In the genomic region with DNA sequence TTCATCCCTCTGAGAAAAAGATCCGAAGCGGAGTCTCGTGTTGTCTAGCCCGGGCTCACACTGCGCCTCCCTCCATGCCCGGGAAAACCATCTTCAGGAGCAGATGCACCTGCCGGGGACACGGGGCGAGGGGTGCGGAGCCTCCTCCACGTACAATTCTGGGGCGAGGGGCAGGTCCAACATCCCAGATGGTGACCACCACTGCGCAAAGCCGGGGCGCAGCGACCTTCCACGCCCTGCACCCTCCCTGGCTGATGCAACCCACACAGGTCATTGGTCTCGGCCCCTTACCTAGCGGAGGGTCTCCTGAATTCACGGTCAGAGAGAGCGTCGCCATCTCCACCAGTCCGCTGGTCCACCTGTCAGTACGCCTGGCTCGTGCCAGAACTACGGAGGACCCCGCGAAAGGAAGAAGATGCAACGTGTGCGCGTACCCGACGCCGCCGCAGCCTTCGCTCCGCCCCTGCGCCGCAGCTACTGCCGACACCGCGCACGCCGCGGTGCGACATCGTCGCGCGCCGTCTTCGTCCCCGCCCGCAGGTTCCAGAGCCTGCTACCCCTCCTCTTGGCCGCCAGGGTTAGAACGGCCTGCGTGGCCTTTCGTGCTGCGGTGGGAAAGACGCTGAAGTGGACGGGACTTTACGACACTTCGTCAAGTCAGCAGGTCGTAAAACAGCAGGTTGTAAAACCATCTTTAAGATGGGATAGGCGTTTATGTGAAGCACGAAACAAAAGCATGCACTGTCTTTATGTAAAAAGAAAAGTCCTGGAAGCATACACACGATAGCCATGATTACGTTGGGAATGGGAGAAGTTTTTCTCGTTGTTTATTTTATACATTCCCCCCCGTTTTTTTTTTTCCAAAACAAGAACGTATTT, we compare ENCODE assay signal across 1 cellular context.
TF ChIP-seq lines count a peak whose summit lies in the region.

Gene EPRS1 (minus strand): TSS at position 454 of the 879 bp plus-strand sequence. CDS start 117 bp downstream, at position 337.

TF ChIP-seq in HepG2, 621 proteins besides CTCF, POLR2A, EP300 and RAD21 (continued from another document and continues in another):
- TF ChIP-seq JUN (CRISPR knock-in tag; IDR thresholded peaks at IDR 0.05), result no peak
- TF ChIP-seq ATF7-NPFF (CRISPR knock-in tag; IDR thresholded peaks at IDR 0.05; ENCODE audit: low read depth), result peak; percentile 91
- TF ChIP-seq MIER3 (CRISPR knock-in tag; IDR thresholded peaks at IDR 0.05; ENCODE audit: borderline replicate concordance), result peak; percentile 92; the same call in 1 of the 2 replicates
- TF ChIP-seq ZNF337 (CRISPR knock-in tag; IDR thresholded peaks at IDR 0.05; ENCODE audit: borderline replicate concordance, low read depth), result no peak
- TF ChIP-seq GRHL1 (CRISPR knock-in tag; conservative IDR thresholded peaks at IDR 0.05), result no peak
- no peak for TF ChIP-seq ZNF446 (CRISPR knock-in tag; IDR thresholded peaks at IDR 0.05)
- peak; percentile 99 for TF ChIP-seq KDM2A (CRISPR knock-in tag; IDR thresholded peaks at IDR 0.05; ENCODE audit: borderline replicate concordance, low read depth)
- no peak for TF ChIP-seq ZSCAN20 (CRISPR knock-in tag; IDR thresholded peaks at IDR 0.05; ENCODE audit: borderline replicate concordance)
- TF ChIP-seq CEBPB (IDR thresholded peaks at IDR 0.05; ENCODE audit: borderline replicate concordance, low read depth, low read length), result no peak
- no peak for TF ChIP-seq GABPA (IDR thresholded peaks at IDR 0.05; ENCODE audit: low read depth, low read length)
- TF ChIP-seq GABPA (CRISPR knock-in tag; IDR thresholded peaks at IDR 0.05; ENCODE audit: low read depth), result peak; percentile 54; the same call in 1 of the 2 replicates
- peak; percentile 31 for TF ChIP-seq JARID2 (CRISPR knock-in tag; IDR thresholded peaks at IDR 0.05; ENCODE audit: insufficient replicate concordance)
- no peak for TF ChIP-seq ZMAT3 (CRISPR knock-in tag; conservative IDR thresholded peaks at IDR 0.05)
- no peak for TF ChIP-seq E2F2 (CRISPR knock-in tag; IDR thresholded peaks at IDR 0.05; ENCODE audit: borderline replicate concordance)
- TF ChIP-seq ZNF10 (CRISPR knock-in tag; IDR thresholded peaks at IDR 0.05; ENCODE audit: borderline replicate concordance, low read depth), result no peak
- peak; percentile 95; the same call in 1 of the 2 replicates for TF ChIP-seq ZNF224 (CRISPR knock-in tag; IDR thresholded peaks at IDR 0.05)
- TF ChIP-seq ZFAT (CRISPR knock-in tag; conservative IDR thresholded peaks at IDR 0.05), result no peak
- TF ChIP-seq FLYWCH1 (CRISPR knock-in tag; IDR thresholded peaks at IDR 0.05), result no peak
- TF ChIP-seq AKAP8 (CRISPR knock-in tag; IDR thresholded peaks at IDR 0.05), result peak; percentile 64; the same call in 1 of the 2 replicates
- no peak for TF ChIP-seq ZFP36L2 (CRISPR knock-in tag; IDR thresholded peaks at IDR 0.05)
- TF ChIP-seq ZNF34 (CRISPR knock-in tag; IDR thresholded peaks at IDR 0.05; ENCODE audit: borderline replicate concordance), result no peak
- TF ChIP-seq RARG (CRISPR knock-in tag; IDR thresholded peaks at IDR 0.05; ENCODE audit: low read depth), result no peak
- TF ChIP-seq ZNF674 (CRISPR knock-in tag; IDR thresholded peaks at IDR 0.05; ENCODE audit: low read depth), result no peak
- TF ChIP-seq SRSF1 (optimal IDR thresholded peaks at IDR 0.05; ENCODE audit: low read depth, low read length), result no peak
- peak; percentile 93 for TF ChIP-seq SALL1 (CRISPR knock-in tag; IDR thresholded peaks at IDR 0.05)
- TF ChIP-seq TARDBP (CRISPR knock-in tag; IDR thresholded peaks at IDR 0.05), result peak; percentile 91
- TF ChIP-seq NFE2L1 (CRISPR knock-in tag; IDR thresholded peaks at IDR 0.05; ENCODE audit: borderline replicate concordance), result peak; percentile 48; the same call in 1 of the 2 replicates
- peak; percentile 89 for TF ChIP-seq ZBTB7A (CRISPR knock-in tag; IDR thresholded peaks at IDR 0.05)
- TF ChIP-seq ZFX (CRISPR knock-in tag; IDR thresholded peaks at IDR 0.05; ENCODE audit: low read depth), result peak; percentile 91
- TF ChIP-seq, protein P1, sequence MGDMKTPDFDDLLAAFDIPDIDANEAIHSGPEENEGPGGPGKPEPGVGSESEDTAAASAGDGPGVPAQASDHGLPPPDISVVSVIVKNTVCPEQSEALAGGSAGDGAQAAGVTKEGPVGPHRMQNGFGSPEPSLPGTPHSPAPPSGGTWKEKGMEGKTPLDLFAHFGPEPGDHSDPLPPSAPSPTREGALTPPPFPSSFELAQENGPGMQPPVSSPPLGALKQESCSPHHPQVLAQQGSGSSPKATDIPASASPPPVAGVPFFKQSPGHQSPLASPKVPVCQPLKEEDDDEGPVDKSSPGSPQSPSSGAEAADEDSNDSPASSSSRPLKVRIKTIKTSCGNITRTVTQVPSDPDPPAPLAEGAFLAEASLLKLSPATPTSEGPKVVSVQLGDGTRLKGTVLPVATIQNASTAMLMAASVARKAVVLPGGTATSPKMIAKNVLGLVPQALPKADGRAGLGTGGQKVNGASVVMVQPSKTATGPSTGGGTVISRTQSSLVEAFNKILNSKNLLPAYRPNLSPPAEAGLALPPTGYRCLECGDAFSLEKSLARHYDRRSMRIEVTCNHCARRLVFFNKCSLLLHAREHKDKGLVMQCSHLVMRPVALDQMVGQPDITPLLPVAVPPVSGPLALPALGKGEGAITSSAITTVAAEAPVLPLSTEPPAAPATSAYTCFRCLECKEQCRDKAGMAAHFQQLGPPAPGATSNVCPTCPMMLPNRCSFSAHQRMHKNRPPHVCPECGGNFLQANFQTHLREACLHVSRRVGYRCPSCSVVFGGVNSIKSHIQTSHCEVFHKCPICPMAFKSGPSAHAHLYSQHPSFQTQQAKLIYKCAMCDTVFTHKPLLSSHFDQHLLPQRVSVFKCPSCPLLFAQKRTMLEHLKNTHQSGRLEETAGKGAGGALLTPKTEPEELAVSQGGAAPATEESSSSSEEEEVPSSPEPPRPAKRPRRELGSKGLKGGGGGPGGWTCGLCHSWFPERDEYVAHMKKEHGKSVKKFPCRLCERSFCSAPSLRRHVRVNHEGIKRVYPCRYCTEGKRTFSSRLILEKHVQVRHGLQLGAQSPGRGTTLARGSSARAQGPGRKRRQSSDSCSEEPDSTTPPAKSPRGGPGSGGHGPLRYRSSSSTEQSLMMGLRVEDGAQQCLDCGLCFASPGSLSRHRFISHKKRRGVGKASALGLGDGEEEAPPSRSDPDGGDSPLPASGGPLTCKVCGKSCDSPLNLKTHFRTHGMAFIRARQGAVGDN (CRISPR knock-in tag; IDR thresholded peaks at IDR 0.05), result peak; percentile 98
- TF ChIP-seq, protein P2, sequence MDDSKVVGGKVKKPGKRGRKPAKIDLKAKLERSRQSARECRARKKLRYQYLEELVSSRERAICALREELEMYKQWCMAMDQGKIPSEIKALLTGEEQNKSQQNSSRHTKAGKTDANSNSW (CRISPR knock-in tag; IDR thresholded peaks at IDR 0.05; ENCODE audit: borderline replicate concordance), result peak; percentile 69; the same call in 1 of the 2 replicates
- no peak for TF ChIP-seq DMTF1 (CRISPR knock-in tag; IDR thresholded peaks at IDR 0.05)
- TF ChIP-seq NFIB (CRISPR knock-in tag; IDR thresholded peaks at IDR 0.05; ENCODE audit: borderline replicate concordance), result no peak
- TF ChIP-seq PRDM10 (CRISPR knock-in tag; IDR thresholded peaks at IDR 0.05; ENCODE audit: low read depth), result peak; percentile 77; the same call in 1 of the 2 replicates
- TF ChIP-seq GTF3A (CRISPR knock-in tag; conservative IDR thresholded peaks at IDR 0.05), result no peak
- no peak for TF ChIP-seq ATF7 (IDR thresholded peaks at IDR 0.05)
- no peak; the same call in 1 of the 2 replicates for TF ChIP-seq ATF7 (CRISPR knock-in tag; IDR thresholded peaks at IDR 0.05)
- TF ChIP-seq TERF1 (CRISPR knock-in tag; IDR thresholded peaks at IDR 0.05), result no peak
- peak; percentile 98 for TF ChIP-seq HNRNPLL (IDR thresholded peaks at IDR 0.05; ENCODE audit: low read depth, low read length, poor library complexity, severe bottlenecking)
- TF ChIP-seq ZBTB2 (CRISPR knock-in tag; IDR thresholded peaks at IDR 0.05; ENCODE audit: low read depth), result peak; percentile 83
